Comparison of ENCODE assay signal across 9 cellular contexts in genomic region chr3:195094211-195094921, GRCh38.
DNase-seq lines count a peak whose midpoint lies in the region; ATAC-seq and TF ChIP-seq lines count a peak whose summit lies in the region.
"Had no signal": no experiment of that assay in that cellular context is flagged by ENCODE, and none has a peak within 500 bp of the region (broad histone marks: within the 10 kb centered on the region; RNA-seq: fewer than 3 reads in every experiment).

No MANE protein-coding gene starts in this region.

- peak overlapping the region in 2 of 3 experiments; percentile 71 to 89; a peak in 3 of 7 replicates for H3K27ac Mint-ChIP-seq in H9
- H3K27ac Mint-ChIP-seq in naive thymus-derived CD4-positive, alpha-beta T cell = peak overlapping the region in 1 of 9 donors; percentile 31
- no peak overlapping the region for H3K27ac Mint-ChIP-seq in endothelial cell (ENCODE audit: unreplicated experiment)

- no peak overlapping the region for H4K8ac ChIP-seq in H9 (replicated peaks; ENCODE audit: insufficient read length, low read depth, low read length)

- H3K4ac ChIP-seq in H9 (ENCODE audit: low read depth, low read length) = no peak overlapping the region

- H2BK5ac ChIP-seq in H9 (ENCODE audit: insufficient read length, low read length) = no peak overlapping the region

- no peaks in the 10 kb centered on the region for H3K36me3 ChIP-seq in OCI-LY7 (ENCODE audit: insufficient read depth, low read length)
- H3K36me3 ChIP-seq in naive thymus-derived CD4-positive, alpha-beta T cell (ENCODE audit: control insufficient read depth in 2 of 3, insufficient read depth in 3 of 3, low read length in 3 of 3) = no peaks in the 10 kb centered on the region
- H3K36me3 ChIP-seq: pancreas had no signal

- H3K9me3 ChIP-seq in H9 (ENCODE audit: control insufficient read depth, low read depth, low read length) (no peaks in the 10 kb centered on the region), OCI-LY7 (ENCODE audit: low read length) (no peaks in the 10 kb centered on the region)
- no peaks in the 10 kb centered on the region for H3K9me3 ChIP-seq in naive thymus-derived CD4-positive, alpha-beta T cell (ENCODE audit: control insufficient read depth in 2 of 3, low read length in 3 of 3)
- H3K9me3 ChIP-seq: pancreas had no signal

- no peaks in the 10 kb centered on the region for H3K23me2 ChIP-seq in H9 (ENCODE audit: insufficient read length, low read depth, low read length, poor library complexity, severe bottlenecking)

- TF ChIP-seq POLR2A in GM18505 (IDR thresholded peaks at IDR 0.05; ENCODE audit: borderline replicate concordance, extremely low read depth, insufficient read depth, insufficient read length) = no peak

- H3K23ac ChIP-seq in H9 (ENCODE audit: insufficient read length, low read depth, low read length) = no peak overlapping the region

- peaks cover 9 to 13% of the 10 kb centered on the region in 2 experiments; a peak in 3 of 4 replicates for H3K4me1 Mint-ChIP-seq in H9
- H3K4me1 Mint-ChIP-seq in naive thymus-derived CD4-positive, alpha-beta T cell = peaks cover 0 to 10% (median 5%) of the 10 kb centered on the region in 7 donors
- H3K4me1 Mint-ChIP-seq in endothelial cell (ENCODE audit: unreplicated experiment) = peaks cover 14% of the 10 kb centered on the region

- no peaks in the 10 kb centered on the region for H3K79me1 ChIP-seq in H9 (ENCODE audit: insufficient read depth, low read depth, low read length, poor library complexity, severe bottlenecking)

- peak; percentile 13; the same call in 1 of the 3 replicates for TF ChIP-seq CTCF in H9 (conservative IDR thresholded peaks at IDR 0.05)
- TF ChIP-seq CTCF in OCI-LY7 (conservative IDR thresholded peaks at IDR 0.05; ENCODE audit: low read length) = no peak
- no peak for TF ChIP-seq CTCF in endothelial cell (IDR thresholded peaks at IDR 0.05; ENCODE audit: unreplicated experiment)
- no peak for TF ChIP-seq CTCF in omental fat pad (IDR thresholded peaks at IDR 0.05)

- H4K5ac ChIP-seq in H9 (ENCODE audit: insufficient read length, low read depth, low read length) = no peak overlapping the region

- H3T11ph ChIP-seq in H9 (ENCODE audit: low read length) = no peak overlapping the region

- WGBS in H9 (ENCODE audit: extremely low coverage, insufficient read length, low lambda C conversion rate) = no CpG with 5 or more reads among the region's 32 CpGs

- CTCF ChIA-PET in OCI-LY7 (lab: Charles Lee; ENCODE audit: unreplicated experiment) = no interaction called here
- CTCF ChIA-PET in naive thymus-derived CD4-positive, alpha-beta T cell (lab: Charles Lee) = no interaction called here

- no peak overlapping the region for H2BK120ac ChIP-seq in H9 (ENCODE audit: low read depth, low read length, poor library complexity, severe bottlenecking)

- H3K14ac ChIP-seq in H9 (ENCODE audit: insufficient read depth, low read length) = no peak overlapping the region; the same call in 1 of the 2 replicates

- no peak overlapping the region for H2BK15ac ChIP-seq in H9 (ENCODE audit: low read depth, low read length)

- H3K4me2 ChIP-seq in H9 (ENCODE audit: insufficient read depth, insufficient read length, low read length) = no peak overlapping the region
- peak overlapping the region; percentile 38 for H3K4me2 ChIP-seq in OCI-LY7 (ENCODE audit: low read length)

- H3K4me3 Mint-ChIP-seq in H9 = no peak overlapping the region
- H3K4me3 Mint-ChIP-seq in naive thymus-derived CD4-positive, alpha-beta T cell = no peak overlapping the region
- no peak overlapping the region for H3K4me3 Mint-ChIP-seq in endothelial cell (ENCODE audit: unreplicated experiment)

- no peak overlapping the region for H2AFZ ChIP-seq in H9 (ENCODE audit: low read length)
- no peak overlapping the region for H2AFZ ChIP-seq in OCI-LY7 (ENCODE audit: low read length)

- intact Hi-C loops in OCI-LY7 (cut with micrococcal nuclease; ENCODE audit: unreplicated experiment) = no loop called here
- intact Hi-C loops in naive thymus-derived CD4-positive, alpha-beta T cell (cut with micrococcal nuclease) = no loop called here

- peaks cover 1% of the 10 kb centered on the region for H3K27me3 Mint-ChIP-seq in H9 (ENCODE audit: low read depth)
- peaks cover 0 to 6% (median 0%) of the 10 kb centered on the region in 5 donors for H3K27me3 Mint-ChIP-seq in naive thymus-derived CD4-positive, alpha-beta T cell
- H3K27me3 Mint-ChIP-seq in endothelial cell (ENCODE audit: unreplicated experiment) = peaks cover 11% of the 10 kb centered on the region

- H3K18ac ChIP-seq in H9 (ENCODE audit: insufficient read length, low read depth, low read length) = no peak overlapping the region

- H4K91ac ChIP-seq in H9 (ENCODE audit: insufficient read length, low read depth, low read length) = no peak overlapping the region

- no peak overlapping the region for H3K27ac ChIP-seq in H9 (ENCODE audit: insufficient read length, low read depth, low read length)
- no peak overlapping the region for H3K27ac ChIP-seq in OCI-LY7 (ENCODE audit: low read depth, low read length, poor library complexity, severe bottlenecking)
- H3K27ac ChIP-seq in naive thymus-derived CD4-positive, alpha-beta T cell (ENCODE audit: low read depth, low read length) = no peak overlapping the region
- H3K27ac ChIP-seq: pancreas had no signal

- ATAC-seq in GM18505 (IDR thresholded peaks at IDR 0.05; ENCODE audit: unreplicated experiment) (peak; percentile 60), omental fat pad (ENCODE audit: low FRiP score) (no peak)
- ATAC-seq in naive thymus-derived CD4-positive, alpha-beta T cell = peak; percentile 49

- H3K4me3 ChIP-seq in OCI-LY7 (ENCODE audit: low read depth, low read length, poor library complexity, severe bottlenecking) = no peak overlapping the region
- H3K4me3 ChIP-seq in naive thymus-derived CD4-positive, alpha-beta T cell (ENCODE audit: low read length) = no peak overlapping the region
- H3K4me3 ChIP-seq: pancreas had no signal

- no peaks in the 10 kb centered on the region for H3K27me3 ChIP-seq in H9 (ENCODE audit: insufficient read depth, low read length)
- no peaks in the 10 kb centered on the region for H3K27me3 ChIP-seq in naive thymus-derived CD4-positive, alpha-beta T cell (ENCODE audit: control insufficient read depth in 2 of 2, insufficient read depth in 2 of 2, low read length in 2 of 2)
- H3K27me3 ChIP-seq: pancreas had no signal

- POLR2A ChIA-PET in OCI-LY7 (lab: Charles Lee) = interaction anchor here (0.8 kb wide), 1 partner anchor 408 kb away, joined by 3 read pairs; the partner anchor contains the start of gene FAM43A
- POLR2A ChIA-PET in naive thymus-derived CD4-positive, alpha-beta T cell (lab: Charles Lee) = no interaction called here

- H3K36me3 Mint-ChIP-seq in H9 (ENCODE audit: insufficient read depth in 1 of 3, low read depth in 3 of 3) (peaks cover 9 to 16% (median 14%) of the 10 kb centered on the region in 3 experiments; a peak in 5 of 7 replicates), endothelial cell (ENCODE audit: low read depth, unreplicated experiment) (peaks cover 9% of the 10 kb centered on the region)
- H3K36me3 Mint-ChIP-seq in naive thymus-derived CD4-positive, alpha-beta T cell = peaks cover 0 to 10% (median 5%) of the 10 kb centered on the region in 5 donors

- no peak overlapping the region for H3K56ac ChIP-seq in H9 (ENCODE audit: insufficient read length, low read depth, low read length)

- peaks cover 5 to 9% of the 10 kb centered on the region in 2 experiments; a peak in 2 of 5 replicates for H3K9me3 Mint-ChIP-seq in H9
- H3K9me3 Mint-ChIP-seq in naive thymus-derived CD4-positive, alpha-beta T cell = peaks cover 0 to 4% (median 0%) of the 10 kb centered on the region in 11 donors
- no peaks in the 10 kb centered on the region for H3K9me3 Mint-ChIP-seq in endothelial cell (ENCODE audit: unreplicated experiment)

- no peak overlapping the region for H2BK12ac ChIP-seq in H9 (ENCODE audit: insufficient read length, low read depth, low read length)

- no peak overlapping the region for H2BK20ac ChIP-seq in H9 (ENCODE audit: low read depth, low read length, poor library complexity, severe bottlenecking)

- H3K79me2 ChIP-seq in H9 (ENCODE audit: insufficient read depth, low read length) (no peaks in the 10 kb centered on the region), OCI-LY7 (ENCODE audit: insufficient read depth, low read depth, low read length) (no peaks in the 10 kb centered on the region)

- no peak overlapping the region for H3K9ac ChIP-seq in H9 (ENCODE audit: extremely low read depth, insufficient read length, low read length)

- no peak overlapping the region for H2AK5ac ChIP-seq in H9 (ENCODE audit: insufficient read length, low read length)

- DNase-seq in H9 = no peak
- peak; percentile 44 for DNase-seq in OCI-LY7 (ENCODE audit: low spot score)
- DNase-seq in naive thymus-derived CD4-positive, alpha-beta T cell = no peak
- no peak for DNase-seq in endothelial cell (ENCODE audit: low spot score)
- no peak for DNase-seq in omental fat pad (ENCODE audit: low spot score)
- no peak for DNase-seq in mucosa of gallbladder (ENCODE audit: low spot score)
- DNase-seq in NCI-H748 (lab: John Stamatoyannopoulos, UW; ENCODE audit: unreplicated experiment) = no peak

- H3K9me2 ChIP-seq in OCI-LY7 (ENCODE audit: insufficient read depth, low read length) = no peaks in the 10 kb centered on the region

- H4K20me1 ChIP-seq in H9 (ENCODE audit: control insufficient read depth, insufficient read depth, insufficient read length) (no peaks in the 10 kb centered on the region), OCI-LY7 (ENCODE audit: insufficient read depth, low read length) (no peaks in the 10 kb centered on the region)

- no peaks in the 10 kb centered on the region for H3K4me1 ChIP-seq in H9 (ENCODE audit: insufficient read depth, low read length)
- peaks cover 27% of the 10 kb centered on the region for H3K4me1 ChIP-seq in OCI-LY7 (ENCODE audit: insufficient read depth, low read length, poor library complexity, severe bottlenecking)
- no peaks in the 10 kb centered on the region for H3K4me1 ChIP-seq in naive thymus-derived CD4-positive, alpha-beta T cell (ENCODE audit: control insufficient read depth in 2 of 2, insufficient read depth in 2 of 2, low read length in 2 of 2)
- H3K4me1 ChIP-seq: pancreas had no signal

- no TSS peak for BruUV-seq in OCI-LY7 (replicated peaks; lab: Mats Ljungman, UMichigan)
